8 cellular contexts compared by ENCODE assay signal in genomic region chr1:28199328-28200233, GRCh38. TPM values are rescaled to one million over a fixed set of nuclear protein-coding genes. Genes with fewer than 3 reads are reported as not detected.
DNase-seq lines count a peak whose midpoint lies in the region; ATAC-seq lines count a peak whose summit lies in the region.

No MANE protein-coding gene starts in this region.

- H3K18ac ChIP-seq in mesendoderm (ENCODE audit: low read length): no peak overlapping the region

- no peak overlapping the region for H3K56ac ChIP-seq in mesendoderm (ENCODE audit: low read length)

- no peaks in the 10 kb centered on the region for H3K79me1 ChIP-seq in mesendoderm (ENCODE audit: low read length)

- H2BK120ac ChIP-seq in mesendoderm (ENCODE audit: low read depth, low read length): no peak overlapping the region

- no peak overlapping the region for H2BK15ac ChIP-seq in mesendoderm (replicated peaks; ENCODE audit: low read depth)

- no peak overlapping the region for H4K8ac ChIP-seq in mesendoderm (ENCODE audit: low read depth, low read length)

- peaks cover 26 to 51% of the 10 kb centered on the region in 2 donors for H3K36me3 Mint-ChIP-seq in activated T-cell treated with anti-CD3 and anti-CD28 coated beads, Interleukin-2, amount 50 U/mL, for 72 hours (ENCODE audit: insufficient read depth in 2 of 2)

- no peak overlapping the region for H4K5ac ChIP-seq in mesendoderm (ENCODE audit: low read length)

- no peak overlapping the region for H2AK5ac ChIP-seq in mesendoderm (ENCODE audit: low read length)

- ATAC-seq in GM19438 (IDR thresholded peaks at IDR 0.05; ENCODE audit: low read depth, unreplicated experiment): peak; percentile 71
- ATAC-seq in HG03432 (IDR thresholded peaks at IDR 0.05; ENCODE audit: unreplicated experiment): peak; percentile 81
- ATAC-seq in activated T-cell treated with anti-CD3 and anti-CD28 coated beads, Interleukin-2, amount 50 U/mL, for 72 hours (replicated peaks in 1 of 2): peak; percentile 91 to 93

- H3K27me3 ChIP-seq in mesendoderm (ENCODE audit: insufficient read depth, low read length, poor library complexity): no peaks in the 10 kb centered on the region

- no peak overlapping the region for H2BK5ac ChIP-seq in mesendoderm (ENCODE audit: low read length)

- no peak overlapping the region for H3K23ac ChIP-seq in mesendoderm (ENCODE audit: low read length)

- H3K36me3 ChIP-seq in mesendoderm (ENCODE audit: control insufficient read depth, insufficient read depth, low read length): peaks cover 3% of the 10 kb centered on the region

- H3K4me3 Mint-ChIP-seq in activated T-cell treated with anti-CD3 and anti-CD28 coated beads, Interleukin-2, amount 50 U/mL, for 72 hours: peak overlapping the region; percentile 71 to 72

- DNase-seq in activated T-cell treated with anti-CD3 and anti-CD28 coated beads, Interleukin-2, amount 50 U/mL, for 72 hours: peak; percentile 82 to 83
- DNase-seq in stimulated activated CD4-positive, alpha-beta T cell treated with anti-CD3 and anti-CD28 coated beads, Interleukin-4, amount 100 ng/mL, for 24 hours: peak; percentile 60
- DNase-seq in SIG-M5 (lab: John Stamatoyannopoulos, UW): no peak
- no peak for DNase-seq in mesendoderm
- no peak for DNase-seq in AML-193 (lab: John Stamatoyannopoulos, UW)
- no peak for DNase-seq in SKM-1 treated with dmso at 0.1 percent for 144 hours (lab: John Stamatoyannopoulos, UW; ENCODE audit: unreplicated experiment)

- WGBS in mesendoderm (ENCODE audit: extremely low coverage, insufficient coverage, low lambda C conversion rate): no CpG with 5 or more reads among the region's 8 CpGs

- no peak overlapping the region for H3K4ac ChIP-seq in mesendoderm (ENCODE audit: low read depth, low read length)

- no peaks in the 10 kb centered on the region for H3K79me2 ChIP-seq in mesendoderm (ENCODE audit: control insufficient read depth, insufficient read depth, low read length)

- no peaks in the 10 kb centered on the region for H3K27me3 Mint-ChIP-seq in activated T-cell treated with anti-CD3 and anti-CD28 coated beads, Interleukin-2, amount 50 U/mL, for 72 hours (ENCODE audit: low read depth)

- no peak overlapping the region for H3K4me2 ChIP-seq in mesendoderm (ENCODE audit: low read length)

- H3K4me1 Mint-ChIP-seq in activated T-cell treated with anti-CD3 and anti-CD28 coated beads, Interleukin-2, amount 50 U/mL, for 72 hours (ENCODE audit: low read depth): peaks cover 43% of the 10 kb centered on the region

- H3K9ac ChIP-seq in mesendoderm (ENCODE audit: low read length): no peak overlapping the region

- no peak overlapping the region for H3K27ac ChIP-seq in mesendoderm (ENCODE audit: low read depth, low read length)

- H3K4me3 ChIP-seq in mesendoderm (ENCODE audit: low read length): no peak overlapping the region

- peak overlapping the region; percentile 93 for H3K27ac Mint-ChIP-seq in activated T-cell treated with anti-CD3 and anti-CD28 coated beads, Interleukin-2, amount 50 U/mL, for 72 hours

- H3K9me3 Mint-ChIP-seq in activated T-cell treated with anti-CD3 and anti-CD28 coated beads, Interleukin-2, amount 50 U/mL, for 72 hours: peaks cover 4 to 8% of the 10 kb centered on the region in 2 donors

- H3K4me1 ChIP-seq in mesendoderm (ENCODE audit: control insufficient read depth, low read depth, low read length): no peaks in the 10 kb centered on the region

RNA-seq across cellular contexts. Expression of gene PTAFR, which starts 23.1 kb away (rescaled TPM):
- under 1 TPM; 0.12 to 0.46 TPM for total RNA-seq in activated T-cell treated with anti-CD3 and anti-CD28 coated beads, Interleukin-2, amount 50 U/mL, for 72 hours
- 0.59 TPM for polyA plus RNA-seq in mesendoderm (2013, experiment 1 of 2)
- 0.81 TPM for polyA plus RNA-seq in mesendoderm (2013, experiment 2 of 2)

RNA-seq across cellular contexts. Expression of gene DNAJC8, which starts 33.2 kb away (rescaled TPM):
- total RNA-seq in activated T-cell treated with anti-CD3 and anti-CD28 coated beads, Interleukin-2, amount 50 U/mL, for 72 hours: 10 to 100 TPM; 61.9 to 63.7 TPM
- 156 TPM for polyA plus RNA-seq in mesendoderm (2013, experiment 1 of 2)
- polyA plus RNA-seq in mesendoderm (2013, experiment 2 of 2): 156 TPM

RNA-seq across cellular contexts. Expression of gene ATP5IF1, which starts 36.3 kb away (rescaled TPM):
- 100 to 1,000 TPM; 147 to 163 TPM for total RNA-seq in activated T-cell treated with anti-CD3 and anti-CD28 coated beads, Interleukin-2, amount 50 U/mL, for 72 hours
- polyA plus RNA-seq in mesendoderm (2013, experiment 1 of 2): 620 TPM
- 625 TPM for polyA plus RNA-seq in mesendoderm (2013, experiment 2 of 2)

RNA-seq across cellular contexts. Expression of gene SESN2, which starts 59.7 kb away (rescaled TPM):
- total RNA-seq in activated T-cell treated with anti-CD3 and anti-CD28 coated beads, Interleukin-2, amount 50 U/mL, for 72 hours: 100 to 1,000 TPM in 1 of 2 donors, 10 to 100 TPM in 1; 85.3 to 101 TPM
- polyA plus RNA-seq in mesendoderm (2013, experiment 1 of 2): 19.5 TPM
- 19.7 TPM for polyA plus RNA-seq in mesendoderm (2013, experiment 2 of 2)

Comparison
In these comparisons a context has a peak if more than half of its experiments do, and no peak if none do; other contexts are left out.
1. DNase-seq: peak in activated T-cell treated with anti-CD3 and anti-CD28 coated beads, Interleukin-2, amount 50 U/mL, for 72 hours (2 of 2) and stimulated activated CD4-positive, alpha-beta T cell treated with anti-CD3 and anti-CD28 coated beads, Interleukin-4, amount 100 ng/mL, for 24 hours (single experiment); none in SIG-M5 (single experiment), mesendoderm (single experiment), AML-193 (0 of 2) and SKM-1 treated with dmso at 0.1 percent for 144 hours (single experiment).
2. Peak in every context shown above with its lines, with median percentiles within 50 percentile points of each other: ATAC-seq.